ENCODE assay signal across 26 cellular contexts in the genomic region with DNA sequence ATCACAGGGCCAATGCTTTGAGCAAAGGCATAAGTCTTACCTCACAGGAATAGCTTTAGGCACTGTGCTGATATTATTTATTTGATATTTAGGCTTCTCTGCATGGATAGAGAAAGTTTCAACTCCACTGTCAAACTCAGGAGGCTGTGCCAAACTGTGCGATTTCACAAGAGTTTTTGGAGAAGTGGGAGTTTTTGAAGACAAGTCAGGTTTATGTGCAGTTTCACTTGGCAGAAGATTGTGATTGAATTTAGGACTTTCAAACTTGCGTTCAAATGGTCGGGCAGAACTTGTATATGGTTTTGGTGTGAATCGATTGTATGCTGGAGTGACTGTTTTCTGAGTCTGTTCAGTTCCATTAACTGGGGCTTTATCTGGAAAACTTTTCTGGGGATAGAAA.
DNase-seq lines count a peak whose midpoint lies in the region; TF ChIP-seq lines count a peak whose summit lies in the region.
"Had no signal": no experiment of that assay in that cellular context is flagged by ENCODE, and none has a peak within 500 bp of the region (broad histone marks: within the 10 kb centered on the region; RNA-seq: fewer than 3 reads in every experiment).

No MANE protein-coding gene starts in this region.

- peaks cover 33% of the 10 kb centered on the region for H3K36me3 ChIP-seq in mammary epithelial cell (ENCODE audit: insufficient read depth, low read length)
- H3K36me3 ChIP-seq in endodermal cell (ENCODE audit: control insufficient read depth, insufficient read depth, low read length), result peaks cover 98% of the 10 kb centered on the region

- H3K4me1 ChIP-seq in mammary epithelial cell (ENCODE audit: insufficient read depth, low read length) (no peaks in the 10 kb centered on the region), endodermal cell (ENCODE audit: control insufficient read depth, insufficient read depth, low read length) (no peaks in the 10 kb centered on the region)
- H3K4me1 ChIP-seq: BE2C, Peyer's patch had no signal

- 71% methylated on average over 4 of the region's 4 CpGs for WGBS in mammary epithelial cell (ENCODE audit: low coverage, missing lambda C conversion rate)
- 95 to 96% methylated on average over 4 of the region's 4 CpGs for WGBS in endodermal cell (ENCODE audit: insufficient coverage in 1 of 2, insufficient read length in 1 of 2), 2 experiments

- H3K4me1 Mint-ChIP-seq in MCF 10A (ENCODE audit: insufficient read depth, unreplicated experiment) (no peaks in the 10 kb centered on the region), endodermal cell (no peaks in the 10 kb centered on the region)
- H3K4me1 Mint-ChIP-seq: CD14-positive monocyte; CD8-positive, alpha-beta memory T cell had no signal

- dilution Hi-C loops in mammary epithelial cell (cut with HindIII; ENCODE audit: low sequenced_read_pairs), result no loop called here

- DNase-seq in mammary epithelial cell (no peak), MCF 10A (ENCODE audit: unreplicated experiment) (no peak), RPMI8226 (peak; percentile 32), fibroblast of pulmonary artery (ENCODE audit: low read depth) (peak; percentile 34), NCI-H1417 treated with DMSO at 0.1 percent for 48 hours (lab: John Stamatoyannopoulos, UW) (no peak), nucleus accumbens (lab: John Stamatoyannopoulos, UW) (no peak), endodermal cell (no peak)
- DNase-seq in NK-92 treated with Interleukin-12 subunit alpha and Interleukin-12 subunit beta, amount 100 ng/mL, for 24 hours (lab: John Stamatoyannopoulos, UW), result no peak
- DNase-seq: ACHN; BE2C; CD8-positive, alpha-beta memory T cell; DMS 273 treated with DMSO at 0.1 percent for 48 hours; DMS79; EL; GDM1; HCEC 1CT; KG1; NCI-H1105 treated with DMSO at 0.1 percent for 48 hours; NCI-H2029 treated with DMSO at 0.1 percent for 48 hours; NCI-H446 treated with DMSO at 0.1 percent for 48 hours; NCI-H526; Peyer's patch; SK-N-SH had no signal

- CTCF ChIA-PET in mammary epithelial cell (lab: Charles Lee; ENCODE audit: low non-redundant PET) (no interaction called here), MCF 10A (lab: Yijun Ruan, JAX) (interaction anchor here (0.6 to 0.8 kb wide), 2 partner anchors 18 to 343 kb away, joined by 3 read pairs; no protein-coding TSS in a partner anchor)

- H3K9me3 ChIP-seq in mammary epithelial cell (replicated peaks; ENCODE audit: insufficient read depth, low read length) (no peaks in the 10 kb centered on the region), endodermal cell (ENCODE audit: control insufficient read depth, low read length) (no peaks in the 10 kb centered on the region)
- H3K9me3 ChIP-seq: BE2C, Peyer's patch, SK-N-SH had no signal

- in situ Hi-C loops in mammary epithelial cell (cut with MboI; ENCODE audit: low sequenced_read_pairs in 2 of 2), result loop anchor here in 1 of 2 donors (25.0 kb wide), 1 partner anchor 329 kb away; no protein-coding TSS in a partner anchor

- H3K27ac ChIP-seq in mammary epithelial cell (ENCODE audit: insufficient read depth, low read depth, low read length) (no peak overlapping the region), endodermal cell (ENCODE audit: low read depth, low read length) (no peak overlapping the region)
- H3K27ac ChIP-seq: 22Rv1, Peyer's patch had no signal

- H3K4me3 ChIP-seq in mammary epithelial cell (replicated peaks in 1 of 3; ENCODE audit: insufficient read depth in 1 of 3, low read depth in 2 of 3, low read length in 3 of 3), result no peak overlapping the region
- no peak overlapping the region for H3K4me3 ChIP-seq in fibroblast of pulmonary artery (replicated peaks; ENCODE audit: low read depth, low read length)
- no peak overlapping the region for H3K4me3 ChIP-seq in endodermal cell (ENCODE audit: low read length)
- H3K4me3 ChIP-seq: GM12878, Peyer's patch had no signal

- H3K27ac Mint-ChIP-seq in MCF 10A (ENCODE audit: low read depth, unreplicated experiment), result no peak overlapping the region
- no peak overlapping the region for H3K27ac Mint-ChIP-seq in endodermal cell
- H3K27ac Mint-ChIP-seq: CD14-positive monocyte; CD8-positive, alpha-beta memory T cell had no signal

- H3K4me2 ChIP-seq in mammary epithelial cell (ENCODE audit: insufficient read depth, low read depth, low read length), result no peak overlapping the region
- H3K4me2 ChIP-seq: SK-N-SH had no signal

- no peak overlapping the region for H3K4me3 Mint-ChIP-seq in MCF 10A (ENCODE audit: unreplicated experiment)
- H3K4me3 Mint-ChIP-seq in endodermal cell, result no peak overlapping the region
- H3K4me3 Mint-ChIP-seq: CD14-positive monocyte; CD8-positive, alpha-beta memory T cell had no signal

- no peak for TF ChIP-seq CTCF in mammary epithelial cell (conservative IDR thresholded peaks at IDR 0.05 in 1 of 2, IDR thresholded peaks at IDR 0.05 in 1 of 2; ENCODE audit: extremely low read depth in 1 of 2, insufficient read depth in 1 of 2, low read depth in 1 of 2, low read length in 2 of 2)
- TF ChIP-seq CTCF in MCF 10A (IDR thresholded peaks at IDR 0.05; ENCODE audit: unreplicated experiment), result no peak
- no peak for TF ChIP-seq CTCF in fibroblast of pulmonary artery (IDR thresholded peaks at IDR 0.05; ENCODE audit: low read length, missing control alignments)
- TF ChIP-seq CTCF in endodermal cell (conservative IDR thresholded peaks at IDR 0.05), result no peak

- no peaks in the 10 kb centered on the region for H4K20me1 ChIP-seq in mammary epithelial cell (ENCODE audit: insufficient read depth, low read length)

- H3K36me3 Mint-ChIP-seq in MCF 10A (ENCODE audit: insufficient read depth, unreplicated experiment) (peaks cover 96% of the 10 kb centered on the region), endodermal cell (ENCODE audit: low read depth) (peaks cover 86% of the 10 kb centered on the region)
- H3K36me3 Mint-ChIP-seq: CD14-positive monocyte; CD8-positive, alpha-beta memory T cell had no signal

- H3K9me3 Mint-ChIP-seq in MCF 10A (ENCODE audit: unreplicated experiment), result no peaks in the 10 kb centered on the region
- H3K9me3 Mint-ChIP-seq in endodermal cell, result no peaks in the 10 kb centered on the region

- no peaks in the 10 kb centered on the region for H3K27me3 Mint-ChIP-seq in MCF 10A (ENCODE audit: insufficient read depth, unreplicated experiment)
- no peaks in the 10 kb centered on the region for H3K27me3 Mint-ChIP-seq in endodermal cell (ENCODE audit: insufficient read depth)

- POLR2A ChIA-PET in MCF 10A (lab: Yijun Ruan, JAX), result no interaction called here

- intact Hi-C loops in mammary epithelial cell (cut with micrococcal nuclease) (no loop called here), MCF 10A (cut with micrococcal nuclease) (no loop called here)

- H3K27me3 ChIP-seq in mammary epithelial cell (ENCODE audit: insufficient read depth, low read length) (no peaks in the 10 kb centered on the region), endodermal cell (ENCODE audit: control insufficient read depth, insufficient read depth, low read length, poor library complexity, severe bottlenecking) (no peaks in the 10 kb centered on the region)
- H3K27me3 ChIP-seq: BE2C, Peyer's patch had no signal

- H3K79me2 ChIP-seq in mammary epithelial cell (ENCODE audit: insufficient read depth, low read length), result peaks cover 5% of the 10 kb centered on the region

- BruUV-seq in mammary epithelial cell (replicated peaks; lab: Mats Ljungman, UMichigan) (TSS peak; percentile 82), MCF 10A (replicated peaks; lab: Mats Ljungman, UMichigan) (no TSS peak)

- no peak overlapping the region for H3K9ac ChIP-seq in mammary epithelial cell (ENCODE audit: insufficient read depth, low read length)
- no peak overlapping the region for H3K9ac ChIP-seq in endodermal cell (ENCODE audit: extremely low read depth, low read length, poor library complexity, severe bottlenecking)
- H3K9ac ChIP-seq: SK-N-SH had no signal

- H2AFZ ChIP-seq in mammary epithelial cell (ENCODE audit: low read depth, low read length), result no peak overlapping the region

Comparison
In these comparisons a context has a peak if more than half of its experiments do, and no peak if none do; other contexts are left out.
1. DNase-seq: peak in RPMI8226 (single experiment) and fibroblast of pulmonary artery (single experiment); none in mammary epithelial cell (single experiment), MCF 10A (single experiment), NCI-H1417 treated with DMSO at 0.1 percent for 48 hours (single experiment), nucleus accumbens (0 of 56), endodermal cell (single experiment) and NK-92 treated with Interleukin-12 subunit alpha and Interleukin-12 subunit beta, amount 100 ng/mL, for 24 hours (single experiment).